2 cellular contexts compared by ENCODE assay signal in the genomic region with DNA sequence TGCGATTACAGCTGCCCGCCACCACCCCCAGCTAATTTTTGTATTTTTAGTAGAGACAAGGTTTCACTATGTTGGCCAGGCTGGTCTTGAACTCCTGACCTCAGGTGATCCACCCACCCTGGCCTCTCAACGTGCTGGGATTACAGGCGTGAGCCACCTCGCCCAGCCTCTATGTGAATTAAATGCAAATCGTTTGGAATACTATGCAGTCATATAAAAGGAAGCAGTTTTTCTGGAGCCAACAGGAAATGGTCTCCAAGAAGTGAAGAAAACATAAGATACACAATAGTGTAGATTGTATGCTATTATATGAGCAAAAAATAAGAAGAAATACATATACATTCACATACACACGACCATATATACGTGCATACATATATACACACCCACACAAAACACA.
A peak's percentile ranks its signal among the peaks of the same experiment; 100 is the strongest.
TF ChIP-seq lines count a peak whose summit lies in the region.

No MANE protein-coding gene starts in this region.

TF ChIP-seq in K562, 482 proteins besides CTCF, POLR2A, EP300 and RAD21:
- TF ChIP-seq ZNF146 (CRISPR knock-in tag; IDR thresholded peaks at IDR 0.05; ENCODE audit: unreplicated experiment): peak; percentile 59
TF ChIP-seq in K562: peak in this region for 1; not testable (repeated sequence) for 481.

TF ChIP-seq in HepG2, 621 proteins besides CTCF, POLR2A, EP300 and RAD21:
- TF ChIP-seq ZNF292 (CRISPR knock-in tag; IDR thresholded peaks at IDR 0.05; ENCODE audit: borderline replicate concordance, low read depth) (0 out of 2 replicates have a peak, but pooled peaks have one; percentile 8), ZMYM3 (CRISPR knock-in tag; IDR thresholded peaks at IDR 0.05) (0 out of 2 replicates have a peak, but pooled peaks have one; percentile 14), ZNF260 (CRISPR knock-in tag; IDR thresholded peaks at IDR 0.05; ENCODE audit: borderline replicate concordance, low read depth) (0 out of 2 replicates have a peak, but pooled peaks have one; percentile 45)
